8 cellular contexts compared by ENCODE assay signal in the genomic region with DNA sequence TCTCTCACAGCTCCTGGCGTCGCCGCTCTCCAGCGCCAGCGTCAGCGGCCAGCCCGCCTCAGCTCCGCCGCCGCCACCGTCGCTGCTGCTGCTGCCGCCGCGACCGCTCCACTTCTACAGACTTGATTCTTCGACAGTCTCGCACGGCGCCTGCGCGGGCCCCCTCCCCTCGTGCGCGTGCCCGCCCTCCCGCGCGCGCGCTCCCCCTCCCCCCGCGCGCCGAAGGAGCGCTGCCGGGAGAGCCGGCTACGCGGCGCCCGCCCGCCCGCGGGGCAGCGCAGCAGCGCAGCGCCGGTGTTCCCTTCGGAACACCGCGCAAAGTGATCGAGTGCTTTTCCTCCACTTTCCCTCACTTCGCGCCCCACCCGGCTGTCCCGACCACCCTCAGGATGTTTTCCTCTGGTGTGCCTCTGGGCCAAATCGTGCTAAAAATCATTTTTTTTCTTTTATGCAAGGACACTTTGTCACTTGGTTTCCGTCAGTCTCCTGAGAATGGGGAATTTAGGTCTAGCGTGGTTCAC. TPM values are rescaled to one million over a fixed set of nuclear protein-coding genes. Genes with fewer than 3 reads are reported as not detected.
DNase-seq lines count a peak whose midpoint lies in the region; ATAC-seq and TF ChIP-seq lines count a peak whose summit lies in the region.

A gene (minus strand): TSS at position 118 of the 521 bp plus-strand sequence. CDS start 684 bp downstream, outside the sequence.

- peak; percentile 95 for DNase-seq in GM10266 (ENCODE audit: extremely low spot score)
- peak; percentile 78 for DNase-seq in NCI-H446 treated with DMSO at 0.1 percent for 48 hours (lab: John Stamatoyannopoulos, UW)
- peak; percentile 75 to 83 for DNase-seq in activated CD4-positive, alpha-beta T cell treated with anti-CD3 and anti-CD28 coated beads for 4 hours
- peak; percentile 84 to 87 for DNase-seq in left colon
- DNase-seq in stimulated activated CD4-positive, alpha-beta T cell treated with anti-CD3 and anti-CD28 coated beads, Interleukin-1b, Interleukin-23, amount 100 ng/mL, for 4 hours (ENCODE audit: low read depth in 2 of 2): peak; percentile 76 to 78

- intact Hi-C loops in left colon (cut with DNase I, micrococcal nuclease): loop anchor here in 1 of 2 donors (5.0 kb wide), 1 partner anchor 107 kb away; no protein-coding TSS in a partner anchor

- H3K27ac ChIP-seq in cingulate gyrus (ENCODE audit: low read depth, low read length): peak within 1 kb of the TSS; percentile 100

- TF ChIP-seq CTCF in GM10266 (IDR thresholded peaks at IDR 0.05; ENCODE audit: control insufficient read depth, insufficient read depth, low read depth, missing control alignments): peak; percentile 10

- ATAC-seq in HG03045 (IDR thresholded peaks at IDR 0.05; ENCODE audit: unreplicated experiment) (peak; percentile 22), left colon (peak; percentile 29), GM21576 (IDR thresholded peaks at IDR 0.05; ENCODE audit: unreplicated experiment) (no peak)

RNA-seq across cellular contexts. Expression of the gene that starts here (rescaled TPM):
- 100 to 1,000 TPM; 176 TPM for total RNA-seq in left colon
